ENCODE assay signal across 1 cellular context in the genomic region with DNA sequence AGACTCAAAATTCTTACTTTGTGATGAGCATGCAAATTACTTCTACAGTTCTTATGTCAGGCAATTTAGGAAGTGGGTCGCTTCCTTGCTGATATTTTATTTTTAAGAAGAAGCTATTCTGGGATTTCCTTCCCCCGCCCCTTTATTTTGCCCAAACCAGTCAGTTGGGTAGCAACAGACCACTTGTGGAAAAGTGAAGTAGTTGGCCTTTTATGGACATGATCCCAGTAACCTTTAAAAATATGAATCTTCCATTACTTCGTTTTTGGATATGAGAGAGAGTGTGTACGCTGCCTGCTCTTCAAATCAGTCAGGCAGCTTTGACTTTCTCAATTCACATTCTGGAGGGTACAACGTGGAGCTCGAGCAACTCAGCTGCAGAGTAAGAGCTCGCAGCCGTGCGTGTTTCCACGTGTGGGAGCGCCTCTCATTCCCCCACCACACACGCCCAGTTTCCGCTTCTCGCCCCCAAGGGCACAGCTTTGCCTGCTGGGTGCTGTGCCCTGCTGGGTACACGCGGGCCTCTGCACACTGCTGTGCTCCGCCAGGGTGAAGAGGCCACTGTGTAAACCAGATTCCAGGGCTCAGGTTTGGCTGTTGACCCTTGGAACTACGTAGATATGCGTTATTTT.
A peak's percentile ranks its signal among the peaks of the same experiment; 100 is the strongest.
TF ChIP-seq lines count a peak whose summit lies in the region.

No MANE protein-coding gene starts in this region.

TF ChIP-seq in HepG2, 621 proteins besides CTCF, POLR2A, EP300 and RAD21 (continued from another document):
- TF ChIP-seq, protein P1, sequence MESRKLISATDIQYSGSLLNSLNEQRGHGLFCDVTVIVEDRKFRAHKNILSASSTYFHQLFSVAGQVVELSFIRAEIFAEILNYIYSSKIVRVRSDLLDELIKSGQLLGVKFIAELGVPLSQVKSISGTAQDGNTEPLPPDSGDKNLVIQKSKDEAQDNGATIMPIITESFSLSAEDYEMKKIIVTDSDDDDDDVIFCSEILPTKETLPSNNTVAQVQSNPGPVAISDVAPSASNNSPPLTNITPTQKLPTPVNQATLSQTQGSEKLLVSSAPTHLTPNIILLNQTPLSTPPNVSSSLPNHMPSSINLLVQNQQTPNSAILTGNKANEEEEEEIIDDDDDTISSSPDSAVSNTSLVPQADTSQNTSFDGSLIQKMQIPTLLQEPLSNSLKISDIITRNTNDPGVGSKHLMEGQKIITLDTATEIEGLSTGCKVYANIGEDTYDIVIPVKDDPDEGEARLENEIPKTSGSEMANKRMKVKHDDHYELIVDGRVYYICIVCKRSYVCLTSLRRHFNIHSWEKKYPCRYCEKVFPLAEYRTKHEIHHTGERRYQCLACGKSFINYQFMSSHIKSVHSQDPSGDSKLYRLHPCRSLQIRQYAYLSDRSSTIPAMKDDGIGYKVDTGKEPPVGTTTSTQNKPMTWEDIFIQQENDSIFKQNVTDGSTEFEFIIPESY (CRISPR knock-in tag; IDR thresholded peaks at IDR 0.05) = 0 out of 2 replicates have a peak, but pooled peaks have one; percentile 34
- TF ChIP-seq MTA3 (CRISPR knock-in tag; IDR thresholded peaks at IDR 0.05) (no peak), MAFF (IDR thresholded peaks at IDR 0.05; ENCODE audit: low read depth, low read length) (peak; percentile 46; the same call in 1 of the 2 replicates), HNRNPL (IDR thresholded peaks at IDR 0.05; ENCODE audit: low read depth, low read length) (0 out of 2 replicates have a peak, but pooled peaks have one; percentile 66), RBM39 (IDR thresholded peaks at IDR 0.05; ENCODE audit: low read depth, low read length, poor library complexity, severe bottlenecking) (no peak)
